ENCODE assay signal across 1 cellular context in the genomic region with DNA sequence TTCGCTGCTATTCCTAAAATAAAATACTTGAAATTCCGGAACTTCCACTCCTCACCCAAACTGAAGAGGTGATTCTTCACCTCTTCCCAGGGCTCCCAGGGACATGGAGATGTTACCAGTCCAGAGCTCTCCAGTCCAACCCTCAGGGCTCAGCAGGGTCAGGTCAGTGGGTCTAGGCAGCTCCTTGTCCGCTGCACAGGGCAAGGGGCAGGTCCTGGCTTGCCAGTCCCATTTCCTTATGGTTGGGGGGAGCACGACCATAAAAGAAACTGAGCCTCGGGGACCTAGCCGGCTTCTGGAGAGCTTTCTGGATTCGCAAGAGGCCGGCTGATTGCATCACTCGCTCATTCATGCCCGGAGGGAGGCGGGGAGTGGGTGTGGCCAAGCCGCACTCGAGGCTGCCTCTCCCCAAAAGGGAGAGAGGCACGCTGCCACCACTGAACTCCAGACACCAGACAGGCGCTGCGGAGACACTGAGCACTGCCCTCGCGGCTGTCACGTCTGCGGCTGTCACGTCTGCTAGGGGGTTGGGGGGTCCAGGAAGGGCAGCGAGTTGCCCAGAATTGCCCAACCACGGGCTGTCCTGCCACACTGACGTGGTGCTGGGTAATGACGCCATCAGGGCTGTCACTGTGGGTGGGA.
A peak's percentile ranks its signal among the peaks of the same experiment; 100 is the strongest.
TF ChIP-seq lines count a peak whose summit lies in the region.

No MANE protein-coding gene starts in this region.

TF ChIP-seq in HEK293, 187 proteins besides CTCF, POLR2A, EP300 and RAD21 (continued from another document):
- TF ChIP-seq, protein P1, sequence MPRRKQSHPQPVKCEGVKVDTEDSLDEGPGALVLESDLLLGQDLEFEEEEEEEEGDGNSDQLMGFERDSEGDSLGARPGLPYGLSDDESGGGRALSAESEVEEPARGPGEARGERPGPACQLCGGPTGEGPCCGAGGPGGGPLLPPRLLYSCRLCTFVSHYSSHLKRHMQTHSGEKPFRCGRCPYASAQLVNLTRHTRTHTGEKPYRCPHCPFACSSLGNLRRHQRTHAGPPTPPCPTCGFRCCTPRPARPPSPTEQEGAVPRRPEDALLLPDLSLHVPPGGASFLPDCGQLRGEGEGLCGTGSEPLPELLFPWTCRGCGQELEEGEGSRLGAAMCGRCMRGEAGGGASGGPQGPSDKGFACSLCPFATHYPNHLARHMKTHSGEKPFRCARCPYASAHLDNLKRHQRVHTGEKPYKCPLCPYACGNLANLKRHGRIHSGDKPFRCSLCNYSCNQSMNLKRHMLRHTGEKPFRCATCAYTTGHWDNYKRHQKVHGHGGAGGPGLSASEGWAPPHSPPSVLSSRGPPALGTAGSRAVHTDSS (tag by site-specific recombination; IDR thresholded peaks at IDR 0.05) = no peak
- TF ChIP-seq ZNF707 (tag by site-specific recombination; IDR thresholded peaks at IDR 0.05) (no peak), ZNF335 (tag by site-specific recombination; conservative IDR thresholded peaks at IDR 0.05) (peak; percentile 67; the same call in 1 of the 2 replicates), ZNF660 (tag by site-specific recombination; IDR thresholded peaks at IDR 0.05) (peak; percentile 75), ZNF530 (tag by site-specific recombination; IDR thresholded peaks at IDR 0.05; ENCODE audit: low read depth) (no peak), ZNF488 (tag by site-specific recombination; IDR thresholded peaks at IDR 0.05) (no peak), ZBTB48 (tag by site-specific recombination; IDR thresholded peaks at IDR 0.05) (peak; percentile 70), ZNF174 (tag by site-specific recombination; IDR thresholded peaks at IDR 0.05) (no peak), GLIS2 (tag by site-specific recombination; IDR thresholded peaks at IDR 0.05) (peak; percentile 55; the same call in 1 of the 2 replicates), ZBTB17 (tag by site-specific recombination; IDR thresholded peaks at IDR 0.05) (peak; percentile 34), SCRT1 (tag by site-specific recombination; IDR thresholded peaks at IDR 0.05; ENCODE audit: borderline replicate concordance) (no peak), REPIN1 (tag by site-specific recombination; IDR thresholded peaks at IDR 0.05; ENCODE audit: low read depth) (no peak), MYNN (tag by site-specific recombination; IDR thresholded peaks at IDR 0.05; ENCODE audit: borderline replicate concordance) (no peak), ZNF830 (tag by site-specific recombination; IDR thresholded peaks at IDR 0.05; ENCODE audit: low read depth) (no peak), KLF1 (tag by site-specific recombination; IDR thresholded peaks at IDR 0.05) (peak; percentile 72), ZNF585B (tag by site-specific recombination; IDR thresholded peaks at IDR 0.05) (no peak), ELK4 (IDR thresholded peaks at IDR 0.05; ENCODE audit: borderline replicate concordance, low read depth, low read length) (no peak), ZNF518A (tag by site-specific recombination; conservative IDR thresholded peaks at IDR 0.05; ENCODE audit: low read depth) (no peak), KLF10 (tag by site-specific recombination; IDR thresholded peaks at IDR 0.05) (peak; percentile 92), ZBTB7A (tag by site-specific recombination; IDR thresholded peaks at IDR 0.05; ENCODE audit: low read depth) (no peak), ZNF843 (tag by site-specific recombination; IDR thresholded peaks at IDR 0.05) (no peak), ZNF132 (tag by site-specific recombination; IDR thresholded peaks at IDR 0.05; ENCODE audit: borderline replicate concordance) (no peak), ZNF514 (tag by site-specific recombination; IDR thresholded peaks at IDR 0.05) (no peak), ZNF610 (tag by site-specific recombination; IDR thresholded peaks at IDR 0.05; ENCODE audit: borderline replicate concordance) (peak; percentile 60; the same call in 1 of the 2 replicates), IKZF3 (tag by site-specific recombination; IDR thresholded peaks at IDR 0.05) (peak; percentile 53; the same call in 1 of the 2 replicates), ZNF248 (tag by site-specific recombination; IDR thresholded peaks at IDR 0.05) (no peak)
- TF ChIP-seq, protein P2, sequence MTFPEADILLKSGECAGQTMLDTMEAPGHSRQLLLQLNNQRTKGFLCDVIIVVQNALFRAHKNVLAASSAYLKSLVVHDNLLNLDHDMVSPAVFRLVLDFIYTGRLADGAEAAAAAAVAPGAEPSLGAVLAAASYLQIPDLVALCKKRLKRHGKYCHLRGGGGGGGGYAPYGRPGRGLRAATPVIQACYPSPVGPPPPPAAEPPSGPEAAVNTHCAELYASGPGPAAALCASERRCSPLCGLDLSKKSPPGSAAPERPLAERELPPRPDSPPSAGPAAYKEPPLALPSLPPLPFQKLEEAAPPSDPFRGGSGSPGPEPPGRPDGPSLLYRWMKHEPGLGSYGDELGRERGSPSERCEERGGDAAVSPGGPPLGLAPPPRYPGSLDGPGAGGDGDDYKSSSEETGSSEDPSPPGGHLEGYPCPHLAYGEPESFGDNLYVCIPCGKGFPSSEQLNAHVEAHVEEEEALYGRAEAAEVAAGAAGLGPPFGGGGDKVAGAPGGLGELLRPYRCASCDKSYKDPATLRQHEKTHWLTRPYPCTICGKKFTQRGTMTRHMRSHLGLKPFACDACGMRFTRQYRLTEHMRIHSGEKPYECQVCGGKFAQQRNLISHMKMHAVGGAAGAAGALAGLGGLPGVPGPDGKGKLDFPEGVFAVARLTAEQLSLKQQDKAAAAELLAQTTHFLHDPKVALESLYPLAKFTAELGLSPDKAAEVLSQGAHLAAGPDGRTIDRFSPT (tag by site-specific recombination; IDR thresholded peaks at IDR 0.05) = peak; percentile 62
- TF ChIP-seq, protein P3, sequence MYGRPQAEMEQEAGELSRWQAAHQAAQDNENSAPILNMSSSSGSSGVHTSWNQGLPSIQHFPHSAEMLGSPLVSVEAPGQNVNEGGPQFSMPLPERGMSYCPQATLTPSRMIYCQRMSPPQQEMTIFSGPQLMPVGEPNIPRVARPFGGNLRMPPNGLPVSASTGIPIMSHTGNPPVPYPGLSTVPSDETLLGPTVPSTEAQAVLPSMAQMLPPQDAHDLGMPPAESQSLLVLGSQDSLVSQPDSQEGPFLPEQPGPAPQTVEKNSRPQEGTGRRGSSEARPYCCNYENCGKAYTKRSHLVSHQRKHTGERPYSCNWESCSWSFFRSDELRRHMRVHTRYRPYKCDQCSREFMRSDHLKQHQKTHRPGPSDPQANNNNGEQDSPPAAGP (tag by site-specific recombination; IDR thresholded peaks at IDR 0.05) = no peak
- TF ChIP-seq, protein P4, sequence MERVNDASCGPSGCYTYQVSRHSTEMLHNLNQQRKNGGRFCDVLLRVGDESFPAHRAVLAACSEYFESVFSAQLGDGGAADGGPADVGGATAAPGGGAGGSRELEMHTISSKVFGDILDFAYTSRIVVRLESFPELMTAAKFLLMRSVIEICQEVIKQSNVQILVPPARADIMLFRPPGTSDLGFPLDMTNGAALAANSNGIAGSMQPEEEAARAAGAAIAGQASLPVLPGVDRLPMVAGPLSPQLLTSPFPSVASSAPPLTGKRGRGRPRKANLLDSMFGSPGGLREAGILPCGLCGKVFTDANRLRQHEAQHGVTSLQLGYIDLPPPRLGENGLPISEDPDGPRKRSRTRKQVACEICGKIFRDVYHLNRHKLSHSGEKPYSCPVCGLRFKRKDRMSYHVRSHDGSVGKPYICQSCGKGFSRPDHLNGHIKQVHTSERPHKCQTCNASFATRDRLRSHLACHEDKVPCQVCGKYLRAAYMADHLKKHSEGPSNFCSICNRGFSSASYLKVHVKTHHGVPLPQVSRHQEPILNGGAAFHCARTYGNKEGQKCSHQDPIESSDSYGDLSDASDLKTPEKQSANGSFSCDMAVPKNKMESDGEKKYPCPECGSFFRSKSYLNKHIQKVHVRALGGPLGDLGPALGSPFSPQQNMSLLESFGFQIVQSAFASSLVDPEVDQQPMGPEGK (tag by site-specific recombination; IDR thresholded peaks at IDR 0.05) = peak; percentile 73
TF ChIP-seq in HEK293: peak in this region for 41.
